8 cellular contexts compared by ENCODE assay signal in genomic region chr7:102912742-102913141, GRCh38. TPM values are rescaled to one million over a fixed set of nuclear protein-coding genes. Genes with fewer than 3 reads are reported as not detected.
A peak's percentile ranks its signal among the peaks of the same experiment; 100 is the strongest.
DNase-seq lines count a peak whose midpoint lies in the region; ATAC-seq and TF ChIP-seq lines count a peak whose summit lies in the region.

TSS of gene LRRC17 (plus strand) at chr7:102913000. CDS start at chr7:102933914, 20,914 bp downstream.

- H3K27me3 ChIP-seq in BJ (ENCODE audit: control insufficient read depth, insufficient read depth, low read length) (no peaks in the 10 kb centered on the region), MG63 (no peaks in the 10 kb centered on the region)

- POLR2A ChIA-PET in BJ (lab: Charles Lee): no interaction called here

- TF ChIP-seq CTCF in BJ (IDR thresholded peaks at IDR 0.05; ENCODE audit: insufficient read depth, low read depth, low read length): no peak
- TF ChIP-seq CTCF in cardiac fibroblast (IDR thresholded peaks at IDR 0.05; ENCODE audit: low read depth, low read length): no peak

- DNase-seq in BJ (ENCODE audit: low read depth) (no peak), NCI-H1436 treated with DMSO at 0.1 percent for 48 hours (lab: John Stamatoyannopoulos, UW) (peak; percentile 23), cardiac fibroblast (ENCODE audit: low read depth in 2 of 2) (peak; percentile 89 to 95), mucosa of gallbladder (ENCODE audit: low spot score) (no peak), MG63 (no peak), T-helper 1 cell (no peak)

- H3K4me3 ChIP-seq in BJ (ENCODE audit: low read depth, low read length) (peak within 1 kb of the TSS; percentile 27), cardiac fibroblast (replicated peaks in 1 of 2; ENCODE audit: low read depth in 2 of 2, low read length in 2 of 2) (peak within 1 kb of the TSS; percentile 48 to 49), MG63 (no peak within 1 kb of the TSS)

- ATAC-seq in HG03432 (IDR thresholded peaks at IDR 0.05; ENCODE audit: unreplicated experiment) (no peak), HG03378 (IDR thresholded peaks at IDR 0.05; ENCODE audit: unreplicated experiment) (no peak)

- no peaks in the 10 kb centered on the region for H3K36me3 ChIP-seq in BJ (ENCODE audit: control insufficient read depth, insufficient read depth, low read length)
- H3K36me3 ChIP-seq in MG63: no peaks in the 10 kb centered on the region

- CTCF ChIA-PET in BJ (lab: Yijun Ruan, JAX): interaction anchor here (1.0 kb wide), 2 partner anchors 21 to 24 kb away, joined by 3 read pairs; no protein-coding TSS in a partner anchor

- no peaks in the 10 kb centered on the region for H3K9me3 ChIP-seq in MG63

RNA-seq across cellular contexts. Expression of gene LRRC17, which starts in this region (rescaled TPM):
- polyA plus RNA-seq in BJ (2011; rRNA removed): 2.4 and 3.4 TPM in 2 replicates
- 0.76 and 0.77 TPM in 2 replicates for polyA minus RNA-seq in BJ (2011; rRNA and poly(A)+ RNA removed)
- 10.6 TPM for total RNA-seq in mucosa of gallbladder
- total RNA-seq in MG63 (2014; rRNA removed; shearing (Covaris generic); ENCODE audit: low replicate concordance): 0.13 TPM in 1 of 2 replicates, not detected in the other

Comparison
In these comparisons a context has a peak if more than half of its experiments do, and no peak if none do; other contexts are left out.
1. RNA of gene LRRC17 (total RNA-seq): 10.6 TPM in mucosa of gallbladder (single experiment); 0.13 TPM in MG63; every median in the first group is over 10 times any median in the second.
2. DNase-seq: peak in NCI-H1436 treated with DMSO at 0.1 percent for 48 hours (single experiment) and cardiac fibroblast (2 of 2); none in BJ (single experiment), mucosa of gallbladder (single experiment), MG63 (single experiment) and T-helper 1 cell (0 of 5).